Comparison of ENCODE assay signal across 1 cellular context in the genomic region with DNA sequence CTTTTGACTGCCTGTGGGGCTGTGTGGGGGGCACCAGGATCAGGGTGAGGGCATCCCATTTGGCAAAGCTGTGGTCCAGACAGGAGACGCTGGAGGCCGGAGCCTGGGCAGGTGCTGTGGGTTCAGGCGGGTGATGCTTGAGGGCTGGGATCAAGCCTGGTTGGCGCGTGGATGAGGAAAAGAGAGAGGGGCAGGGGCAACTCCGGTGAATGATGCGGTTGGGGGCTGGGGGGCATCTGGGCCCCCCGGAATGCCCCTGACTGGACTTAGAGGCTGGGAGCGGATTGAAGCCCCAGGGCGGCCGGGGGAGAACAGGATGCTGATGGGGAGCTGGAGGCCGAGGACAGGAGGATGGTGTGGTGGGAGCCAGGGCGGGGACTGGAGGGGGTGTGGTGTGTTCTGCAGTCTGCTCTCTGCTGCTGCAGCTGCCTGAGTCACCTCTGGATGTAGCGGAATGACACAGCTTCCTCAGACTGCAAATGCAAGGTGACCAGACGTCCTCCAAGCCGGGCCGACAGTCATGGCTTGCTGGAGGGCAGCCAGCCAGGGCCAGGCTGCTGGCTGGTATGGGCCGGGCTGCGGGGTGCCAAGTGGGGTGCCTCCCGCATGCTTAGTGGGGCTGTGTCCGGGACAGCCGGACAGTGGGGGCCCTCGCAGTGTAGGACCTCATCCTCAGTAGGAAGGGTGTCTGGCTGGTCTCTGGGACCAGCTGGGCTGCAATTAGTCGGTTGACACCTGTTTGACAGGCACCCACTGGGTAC.
TF ChIP-seq lines count a peak whose summit lies in the region.

No MANE protein-coding gene starts in this region.

TF ChIP-seq in K562, 482 proteins besides CTCF, POLR2A, EP300 and RAD21 (continues in another document):
- TF ChIP-seq, protein P1, sequence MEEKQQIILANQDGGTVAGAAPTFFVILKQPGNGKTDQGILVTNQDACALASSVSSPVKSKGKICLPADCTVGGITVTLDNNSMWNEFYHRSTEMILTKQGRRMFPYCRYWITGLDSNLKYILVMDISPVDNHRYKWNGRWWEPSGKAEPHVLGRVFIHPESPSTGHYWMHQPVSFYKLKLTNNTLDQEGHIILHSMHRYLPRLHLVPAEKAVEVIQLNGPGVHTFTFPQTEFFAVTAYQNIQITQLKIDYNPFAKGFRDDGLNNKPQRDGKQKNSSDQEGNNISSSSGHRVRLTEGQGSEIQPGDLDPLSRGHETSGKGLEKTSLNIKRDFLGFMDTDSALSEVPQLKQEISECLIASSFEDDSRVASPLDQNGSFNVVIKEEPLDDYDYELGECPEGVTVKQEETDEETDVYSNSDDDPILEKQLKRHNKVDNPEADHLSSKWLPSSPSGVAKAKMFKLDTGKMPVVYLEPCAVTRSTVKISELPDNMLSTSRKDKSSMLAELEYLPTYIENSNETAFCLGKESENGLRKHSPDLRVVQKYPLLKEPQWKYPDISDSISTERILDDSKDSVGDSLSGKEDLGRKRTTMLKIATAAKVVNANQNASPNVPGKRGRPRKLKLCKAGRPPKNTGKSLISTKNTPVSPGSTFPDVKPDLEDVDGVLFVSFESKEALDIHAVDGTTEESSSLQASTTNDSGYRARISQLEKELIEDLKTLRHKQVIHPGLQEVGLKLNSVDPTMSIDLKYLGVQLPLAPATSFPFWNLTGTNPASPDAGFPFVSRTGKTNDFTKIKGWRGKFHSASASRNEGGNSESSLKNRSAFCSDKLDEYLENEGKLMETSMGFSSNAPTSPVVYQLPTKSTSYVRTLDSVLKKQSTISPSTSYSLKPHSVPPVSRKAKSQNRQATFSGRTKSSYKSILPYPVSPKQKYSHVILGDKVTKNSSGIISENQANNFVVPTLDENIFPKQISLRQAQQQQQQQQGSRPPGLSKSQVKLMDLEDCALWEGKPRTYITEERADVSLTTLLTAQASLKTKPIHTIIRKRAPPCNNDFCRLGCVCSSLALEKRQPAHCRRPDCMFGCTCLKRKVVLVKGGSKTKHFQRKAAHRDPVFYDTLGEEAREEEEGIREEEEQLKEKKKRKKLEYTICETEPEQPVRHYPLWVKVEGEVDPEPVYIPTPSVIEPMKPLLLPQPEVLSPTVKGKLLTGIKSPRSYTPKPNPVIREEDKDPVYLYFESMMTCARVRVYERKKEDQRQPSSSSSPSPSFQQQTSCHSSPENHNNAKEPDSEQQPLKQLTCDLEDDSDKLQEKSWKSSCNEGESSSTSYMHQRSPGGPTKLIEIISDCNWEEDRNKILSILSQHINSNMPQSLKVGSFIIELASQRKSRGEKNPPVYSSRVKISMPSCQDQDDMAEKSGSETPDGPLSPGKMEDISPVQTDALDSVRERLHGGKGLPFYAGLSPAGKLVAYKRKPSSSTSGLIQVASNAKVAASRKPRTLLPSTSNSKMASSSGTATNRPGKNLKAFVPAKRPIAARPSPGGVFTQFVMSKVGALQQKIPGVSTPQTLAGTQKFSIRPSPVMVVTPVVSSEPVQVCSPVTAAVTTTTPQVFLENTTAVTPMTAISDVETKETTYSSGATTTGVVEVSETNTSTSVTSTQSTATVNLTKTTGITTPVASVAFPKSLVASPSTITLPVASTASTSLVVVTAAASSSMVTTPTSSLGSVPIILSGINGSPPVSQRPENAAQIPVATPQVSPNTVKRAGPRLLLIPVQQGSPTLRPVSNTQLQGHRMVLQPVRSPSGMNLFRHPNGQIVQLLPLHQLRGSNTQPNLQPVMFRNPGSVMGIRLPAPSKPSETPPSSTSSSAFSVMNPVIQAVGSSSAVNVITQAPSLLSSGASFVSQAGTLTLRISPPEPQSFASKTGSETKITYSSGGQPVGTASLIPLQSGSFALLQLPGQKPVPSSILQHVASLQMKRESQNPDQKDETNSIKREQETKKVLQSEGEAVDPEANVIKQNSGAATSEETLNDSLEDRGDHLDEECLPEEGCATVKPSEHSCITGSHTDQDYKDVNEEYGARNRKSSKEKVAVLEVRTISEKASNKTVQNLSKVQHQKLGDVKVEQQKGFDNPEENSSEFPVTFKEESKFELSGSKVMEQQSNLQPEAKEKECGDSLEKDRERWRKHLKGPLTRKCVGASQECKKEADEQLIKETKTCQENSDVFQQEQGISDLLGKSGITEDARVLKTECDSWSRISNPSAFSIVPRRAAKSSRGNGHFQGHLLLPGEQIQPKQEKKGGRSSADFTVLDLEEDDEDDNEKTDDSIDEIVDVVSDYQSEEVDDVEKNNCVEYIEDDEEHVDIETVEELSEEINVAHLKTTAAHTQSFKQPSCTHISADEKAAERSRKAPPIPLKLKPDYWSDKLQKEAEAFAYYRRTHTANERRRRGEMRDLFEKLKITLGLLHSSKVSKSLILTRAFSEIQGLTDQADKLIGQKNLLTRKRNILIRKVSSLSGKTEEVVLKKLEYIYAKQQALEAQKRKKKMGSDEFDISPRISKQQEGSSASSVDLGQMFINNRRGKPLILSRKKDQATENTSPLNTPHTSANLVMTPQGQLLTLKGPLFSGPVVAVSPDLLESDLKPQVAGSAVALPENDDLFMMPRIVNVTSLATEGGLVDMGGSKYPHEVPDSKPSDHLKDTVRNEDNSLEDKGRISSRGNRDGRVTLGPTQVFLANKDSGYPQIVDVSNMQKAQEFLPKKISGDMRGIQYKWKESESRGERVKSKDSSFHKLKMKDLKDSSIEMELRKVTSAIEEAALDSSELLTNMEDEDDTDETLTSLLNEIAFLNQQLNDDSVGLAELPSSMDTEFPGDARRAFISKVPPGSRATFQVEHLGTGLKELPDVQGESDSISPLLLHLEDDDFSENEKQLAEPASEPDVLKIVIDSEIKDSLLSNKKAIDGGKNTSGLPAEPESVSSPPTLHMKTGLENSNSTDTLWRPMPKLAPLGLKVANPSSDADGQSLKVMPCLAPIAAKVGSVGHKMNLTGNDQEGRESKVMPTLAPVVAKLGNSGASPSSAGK (IDR thresholded peaks at IDR 0.05), result no peak
- TF ChIP-seq MTA3 (IDR thresholded peaks at IDR 0.05; ENCODE audit: borderline replicate concordance), result no peak
- peak; percentile 21; the same call in 1 of the 2 replicates for TF ChIP-seq POLR2G (IDR thresholded peaks at IDR 0.05; ENCODE audit: low read depth, low read length)
- TF ChIP-seq RBFOX2 (IDR thresholded peaks at IDR 0.05; ENCODE audit: low read depth, low read length), result peak; percentile 56
- TF ChIP-seq CAMTA2 (CRISPR knock-in tag; conservative IDR thresholded peaks at IDR 0.05), result no peak
- TF ChIP-seq, protein P2, sequence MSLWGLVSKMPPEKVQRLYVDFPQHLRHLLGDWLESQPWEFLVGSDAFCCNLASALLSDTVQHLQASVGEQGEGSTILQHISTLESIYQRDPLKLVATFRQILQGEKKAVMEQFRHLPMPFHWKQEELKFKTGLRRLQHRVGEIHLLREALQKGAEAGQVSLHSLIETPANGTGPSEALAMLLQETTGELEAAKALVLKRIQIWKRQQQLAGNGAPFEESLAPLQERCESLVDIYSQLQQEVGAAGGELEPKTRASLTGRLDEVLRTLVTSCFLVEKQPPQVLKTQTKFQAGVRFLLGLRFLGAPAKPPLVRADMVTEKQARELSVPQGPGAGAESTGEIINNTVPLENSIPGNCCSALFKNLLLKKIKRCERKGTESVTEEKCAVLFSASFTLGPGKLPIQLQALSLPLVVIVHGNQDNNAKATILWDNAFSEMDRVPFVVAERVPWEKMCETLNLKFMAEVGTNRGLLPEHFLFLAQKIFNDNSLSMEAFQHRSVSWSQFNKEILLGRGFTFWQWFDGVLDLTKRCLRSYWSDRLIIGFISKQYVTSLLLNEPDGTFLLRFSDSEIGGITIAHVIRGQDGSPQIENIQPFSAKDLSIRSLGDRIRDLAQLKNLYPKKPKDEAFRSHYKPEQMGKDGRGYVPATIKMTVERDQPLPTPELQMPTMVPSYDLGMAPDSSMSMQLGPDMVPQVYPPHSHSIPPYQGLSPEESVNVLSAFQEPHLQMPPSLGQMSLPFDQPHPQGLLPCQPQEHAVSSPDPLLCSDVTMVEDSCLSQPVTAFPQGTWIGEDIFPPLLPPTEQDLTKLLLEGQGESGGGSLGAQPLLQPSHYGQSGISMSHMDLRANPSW (CRISPR knock-in tag; IDR thresholded peaks at IDR 0.05), result no peak
- TF ChIP-seq, protein P3, sequence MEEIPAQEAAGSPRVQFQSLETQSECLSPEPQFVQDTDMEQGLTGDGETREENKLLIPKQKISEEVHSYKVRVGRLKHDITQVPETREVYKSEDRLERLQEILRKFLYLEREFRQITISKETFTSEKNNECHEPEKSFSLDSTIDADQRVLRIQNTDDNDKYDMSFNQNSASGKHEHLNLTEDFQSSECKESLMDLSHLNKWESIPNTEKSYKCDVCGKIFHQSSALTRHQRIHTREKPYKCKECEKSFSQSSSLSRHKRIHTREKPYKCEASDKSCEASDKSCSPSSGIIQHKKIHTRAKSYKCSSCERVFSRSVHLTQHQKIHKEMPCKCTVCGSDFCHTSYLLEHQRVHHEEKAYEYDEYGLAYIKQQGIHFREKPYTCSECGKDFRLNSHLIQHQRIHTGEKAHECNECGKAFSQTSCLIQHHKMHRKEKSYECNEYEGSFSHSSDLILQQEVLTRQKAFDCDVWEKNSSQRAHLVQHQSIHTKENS (CRISPR knock-in tag; IDR thresholded peaks at IDR 0.05), result no peak
- no peak for TF ChIP-seq ZNF668 (CRISPR knock-in tag; IDR thresholded peaks at IDR 0.05)
- TF ChIP-seq ZKSCAN8 (CRISPR knock-in tag; IDR thresholded peaks at IDR 0.05), result no peak
- TF ChIP-seq, protein P4, sequence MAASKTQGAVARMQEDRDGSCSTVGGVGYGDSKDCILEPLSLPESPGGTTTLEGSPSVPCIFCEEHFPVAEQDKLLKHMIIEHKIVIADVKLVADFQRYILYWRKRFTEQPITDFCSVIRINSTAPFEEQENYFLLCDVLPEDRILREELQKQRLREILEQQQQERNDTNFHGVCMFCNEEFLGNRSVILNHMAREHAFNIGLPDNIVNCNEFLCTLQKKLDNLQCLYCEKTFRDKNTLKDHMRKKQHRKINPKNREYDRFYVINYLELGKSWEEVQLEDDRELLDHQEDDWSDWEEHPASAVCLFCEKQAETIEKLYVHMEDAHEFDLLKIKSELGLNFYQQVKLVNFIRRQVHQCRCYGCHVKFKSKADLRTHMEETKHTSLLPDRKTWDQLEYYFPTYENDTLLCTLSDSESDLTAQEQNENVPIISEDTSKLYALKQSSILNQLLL (CRISPR knock-in tag; IDR thresholded peaks at IDR 0.05; ENCODE audit: borderline replicate concordance), result no peak
- TF ChIP-seq ZNF165 (CRISPR knock-in tag; IDR thresholded peaks at IDR 0.05; ENCODE audit: borderline replicate concordance), result no peak
- TF ChIP-seq, protein P5, sequence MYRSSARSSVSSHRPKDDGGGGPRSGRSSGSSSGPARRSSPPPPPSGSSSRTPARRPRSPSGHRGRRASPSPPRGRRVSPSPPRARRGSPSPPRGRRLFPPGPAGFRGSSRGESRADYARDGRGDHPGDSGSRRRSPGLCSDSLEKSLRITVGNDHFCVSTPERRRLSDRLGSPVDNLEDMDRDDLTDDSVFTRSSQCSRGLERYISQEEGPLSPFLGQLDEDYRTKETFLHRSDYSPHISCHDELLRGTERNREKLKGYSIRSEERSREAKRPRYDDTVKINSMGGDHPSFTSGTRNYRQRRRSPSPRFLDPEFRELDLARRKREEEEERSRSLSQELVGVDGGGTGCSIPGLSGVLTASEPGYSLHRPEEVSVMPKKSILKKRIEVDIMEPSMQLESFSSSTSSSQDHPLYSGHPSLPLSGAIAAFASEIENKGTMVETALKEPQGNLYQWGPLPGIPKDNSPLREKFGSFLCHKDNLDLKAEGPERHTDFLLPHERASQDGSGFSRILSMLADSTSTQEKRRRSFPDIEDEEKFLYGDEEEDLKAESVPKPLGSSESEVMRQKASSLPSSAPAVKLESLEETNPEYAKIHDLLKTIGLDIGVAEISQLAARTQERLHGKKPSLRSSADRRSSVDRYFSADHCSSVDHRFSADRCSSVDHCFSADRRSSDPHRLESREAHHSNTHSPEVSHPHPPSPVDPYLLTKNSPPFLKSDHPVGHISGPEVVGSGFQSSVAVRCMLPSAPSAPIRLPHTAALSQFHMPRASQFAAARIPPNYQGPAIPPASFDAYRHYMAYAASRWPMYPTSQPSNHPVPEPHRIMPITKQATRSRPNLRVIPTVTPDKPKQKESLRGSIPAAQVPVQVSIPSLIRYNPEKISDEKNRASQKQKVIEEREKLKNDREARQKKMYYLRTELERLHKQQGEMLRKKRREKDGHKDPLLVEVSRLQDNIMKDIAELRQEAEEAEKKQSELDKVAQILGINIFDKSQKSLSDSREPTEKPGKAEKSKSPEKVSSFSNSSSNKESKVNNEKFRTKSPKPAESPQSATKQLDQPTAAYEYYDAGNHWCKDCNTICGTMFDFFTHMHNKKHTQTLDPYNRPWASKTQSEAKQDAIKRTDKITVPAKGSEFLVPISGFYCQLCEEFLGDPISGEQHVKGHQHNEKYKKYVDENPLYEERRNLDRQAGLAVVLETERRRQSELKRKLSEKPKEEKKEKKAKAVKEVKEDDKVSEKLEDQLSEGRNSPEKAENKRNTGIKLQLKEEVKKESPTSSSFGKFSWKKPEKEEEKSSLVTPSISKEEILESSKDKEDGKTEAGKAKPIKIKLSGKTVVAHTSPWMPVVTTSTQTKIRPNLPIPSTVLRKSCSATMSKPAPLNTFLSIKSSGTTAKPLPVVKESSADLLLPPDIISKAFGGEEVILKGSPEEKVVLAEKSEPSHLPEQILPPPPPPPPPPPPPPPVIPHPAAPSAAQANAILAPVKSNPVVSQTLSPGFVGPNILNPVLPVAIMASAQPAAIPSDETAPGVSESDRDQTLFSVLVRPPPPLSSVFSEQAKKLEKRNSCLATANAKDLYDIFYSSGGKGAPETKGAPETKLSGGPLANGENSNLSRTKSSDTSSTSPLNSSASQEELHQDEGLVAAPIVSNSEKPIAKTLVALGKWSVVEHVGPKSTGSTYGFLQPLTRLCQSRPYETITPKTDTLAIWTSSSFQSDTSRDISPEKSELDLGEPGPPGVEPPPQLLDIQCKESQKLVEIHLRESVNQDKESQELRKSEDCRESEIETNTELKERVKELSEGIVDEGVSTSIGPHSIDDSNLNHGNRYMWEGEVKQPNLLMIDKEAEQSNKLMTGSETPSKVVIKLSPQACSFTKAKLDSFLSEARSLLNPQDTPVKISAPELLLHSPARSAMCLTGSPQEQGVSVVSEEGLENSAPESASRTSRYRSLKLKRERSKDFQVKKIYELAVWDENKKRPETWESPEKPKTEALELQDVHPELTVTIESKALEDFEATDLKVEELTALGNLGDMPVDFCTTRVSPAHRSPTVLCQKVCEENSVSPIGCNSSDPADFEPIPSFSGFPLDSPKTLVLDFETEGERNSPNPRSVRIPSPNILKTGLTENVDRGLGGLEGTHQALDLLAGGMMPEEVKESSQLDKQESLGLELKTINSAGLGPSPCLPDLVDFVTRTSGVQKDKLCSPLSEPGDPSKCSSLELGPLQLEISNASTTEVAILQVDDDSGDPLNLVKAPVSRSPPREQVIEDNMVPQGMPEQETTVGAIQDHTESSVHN (IDR thresholded peaks at IDR 0.05; ENCODE audit: borderline replicate concordance in 1 of 2, low read depth in 1 of 2), result no peak
- no peak for TF ChIP-seq TARDBP (IDR thresholded peaks at IDR 0.05)
- 0 out of 2 replicates have a peak, but pooled peaks have one; percentile 19 for TF ChIP-seq CBFA2T3 (IDR thresholded peaks at IDR 0.05)
- TF ChIP-seq, protein P6, sequence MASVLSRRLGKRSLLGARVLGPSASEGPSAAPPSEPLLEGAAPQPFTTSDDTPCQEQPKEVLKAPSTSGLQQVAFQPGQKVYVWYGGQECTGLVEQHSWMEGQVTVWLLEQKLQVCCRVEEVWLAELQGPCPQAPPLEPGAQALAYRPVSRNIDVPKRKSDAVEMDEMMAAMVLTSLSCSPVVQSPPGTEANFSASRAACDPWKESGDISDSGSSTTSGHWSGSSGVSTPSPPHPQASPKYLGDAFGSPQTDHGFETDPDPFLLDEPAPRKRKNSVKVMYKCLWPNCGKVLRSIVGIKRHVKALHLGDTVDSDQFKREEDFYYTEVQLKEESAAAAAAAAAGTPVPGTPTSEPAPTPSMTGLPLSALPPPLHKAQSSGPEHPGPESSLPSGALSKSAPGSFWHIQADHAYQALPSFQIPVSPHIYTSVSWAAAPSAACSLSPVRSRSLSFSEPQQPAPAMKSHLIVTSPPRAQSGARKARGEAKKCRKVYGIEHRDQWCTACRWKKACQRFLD (CRISPR knock-in tag; IDR thresholded peaks at IDR 0.05), result no peak
- no peak for TF ChIP-seq TFAM (CRISPR knock-in tag; conservative IDR thresholded peaks at IDR 0.05)
- no peak for TF ChIP-seq HOXB6 (CRISPR knock-in tag; IDR thresholded peaks at IDR 0.05; ENCODE audit: borderline replicate concordance)
